In genomic region chr20:57425150-57426013, GRCh38 we compare ENCODE assay signal across 12 cellular contexts. TPM values are rescaled to one million over a fixed set of nuclear protein-coding genes. Genes with fewer than 3 reads are reported as not detected.
DNase-seq lines count a peak whose midpoint lies in the region; ATAC-seq and TF ChIP-seq lines count a peak whose summit lies in the region.
"Had no signal": no experiment of that assay in that cellular context is flagged by ENCODE, and none has a peak within 500 bp of the region (broad histone marks: within the 10 kb centered on the region; RNA-seq: fewer than 3 reads in every experiment).

No MANE protein-coding gene starts in this region.

- no peaks in the 10 kb centered on the region for H3K9me3 ChIP-seq in RWPE2 (ENCODE audit: severe bottlenecking)

- H3K27ac ChIP-seq in RWPE2 (ENCODE audit: poor library complexity, severe bottlenecking): no peak overlapping the region

- TF ChIP-seq CTCF in RWPE2 (IDR thresholded peaks at IDR 0.05; ENCODE audit: poor library complexity, severe bottlenecking): no peak
- no peak for TF ChIP-seq CTCF in GM10266 (IDR thresholded peaks at IDR 0.05; ENCODE audit: control insufficient read depth, insufficient read depth, low read depth, missing control alignments)

- H3K27me3 ChIP-seq in RWPE2 (ENCODE audit: insufficient read depth, poor library complexity, severe bottlenecking): no peaks in the 10 kb centered on the region

- no peaks in the 10 kb centered on the region for H3K4me1 ChIP-seq in RWPE2 (ENCODE audit: insufficient read depth, poor library complexity, severe bottlenecking)

- H3K36me3 ChIP-seq in RWPE2 (ENCODE audit: low read depth): no peaks in the 10 kb centered on the region

- peak; percentile 47 for DNase-seq in ELF-1 (ENCODE audit: low read depth, low spot score)
- DNase-seq in Jurkat, Clone E6-1 (ENCODE audit: low read depth, low spot score): peak; percentile 39
- DNase-seq in RWPE2 (ENCODE audit: low spot score): peak; percentile 75
- DNase-seq in iPS-NIHi11 (ENCODE audit: low spot score): peak; percentile 70
- no peak for DNase-seq in islet precursor cell
- no peak for DNase-seq in GM10266 (ENCODE audit: extremely low spot score)
- DNase-seq in COLO829 (ENCODE audit: low spot score): no peak
- DNase-seq in stimulated activated naive CD4-positive, alpha-beta T cell treated with Interleukin-2 at 50 U/mL for 16 hours (lab: John Stamatoyannopoulos, UW): no peak
- DNase-seq: activated T-cell treated with anti-CD3 and anti-CD28 coated beads, Interleukin-2, amount 50 U/mL, for 48 hours; effector CD4-positive, alpha-beta T cell; NCI-H1092; occipital lobe had no signal

- no peak overlapping the region for H3K4me3 ChIP-seq in Jurkat, Clone E6-1 (ENCODE audit: low read length)
- no peak overlapping the region for H3K4me3 ChIP-seq in RWPE2 (ENCODE audit: severe bottlenecking)

- ATAC-seq in RWPE2 (ENCODE audit: low read depth): peak; percentile 14; the same call in 1 of the 3 replicates

RNA-seq across cellular contexts. Expression of gene RBM38, which starts 34.2 kb away (rescaled TPM):
- 66.7 TPM for polyA plus RNA-seq in Jurkat, Clone E6-1 (2012; ENCODE audit: insufficient read depth, insufficient read length)

Comparison
In these comparisons a context has a peak if more than half of its experiments do, and no peak if none do; other contexts are left out.
1. DNase-seq: peak in ELF-1 (single experiment), Jurkat, Clone E6-1 (single experiment), RWPE2 (single experiment) and iPS-NIHi11 (single experiment); none in islet precursor cell (single experiment), GM10266 (single experiment), COLO829 (single experiment) and stimulated activated naive CD4-positive, alpha-beta T cell treated with Interleukin-2 at 50 U/mL for 16 hours (single experiment).